Comparison of ENCODE assay signal across 1 cellular context in the genomic region with DNA sequence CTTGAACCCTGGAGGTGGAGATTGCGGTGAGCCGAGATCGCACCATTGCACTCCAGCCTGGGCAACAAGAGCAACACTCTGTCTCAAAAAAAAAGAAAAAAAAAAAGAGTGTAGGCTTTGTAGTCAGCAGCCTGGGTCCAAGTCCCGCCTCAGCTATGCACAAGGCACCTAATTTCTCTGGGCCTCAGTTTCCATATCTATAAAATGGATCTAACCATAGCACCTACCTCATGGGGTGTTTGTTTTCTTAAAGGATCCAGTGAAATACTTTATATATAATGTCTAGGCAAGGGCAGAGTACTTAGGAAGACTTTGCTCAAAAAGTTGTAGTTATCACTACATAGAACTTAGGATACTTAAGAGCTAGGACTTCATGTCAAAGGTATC.
TF ChIP-seq lines count a peak whose summit lies in the region.

No MANE protein-coding gene starts in this region.

TF ChIP-seq in IMR-90, 13 proteins besides CTCF, POLR2A, EP300 and RAD21:
- TF ChIP-seq, protein P1, sequence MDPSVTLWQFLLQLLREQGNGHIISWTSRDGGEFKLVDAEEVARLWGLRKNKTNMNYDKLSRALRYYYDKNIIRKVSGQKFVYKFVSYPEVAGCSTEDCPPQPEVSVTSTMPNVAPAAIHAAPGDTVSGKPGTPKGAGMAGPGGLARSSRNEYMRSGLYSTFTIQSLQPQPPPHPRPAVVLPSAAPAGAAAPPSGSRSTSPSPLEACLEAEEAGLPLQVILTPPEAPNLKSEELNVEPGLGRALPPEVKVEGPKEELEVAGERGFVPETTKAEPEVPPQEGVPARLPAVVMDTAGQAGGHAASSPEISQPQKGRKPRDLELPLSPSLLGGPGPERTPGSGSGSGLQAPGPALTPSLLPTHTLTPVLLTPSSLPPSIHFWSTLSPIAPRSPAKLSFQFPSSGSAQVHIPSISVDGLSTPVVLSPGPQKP (IDR thresholded peaks at IDR 0.05; ENCODE audit: borderline replicate concordance, low read depth, low read length), result no peak
- TF ChIP-seq RCOR1 (IDR thresholded peaks at IDR 0.05; ENCODE audit: insufficient replicate concordance, low read length), result no peak
- TF ChIP-seq, protein P2, sequence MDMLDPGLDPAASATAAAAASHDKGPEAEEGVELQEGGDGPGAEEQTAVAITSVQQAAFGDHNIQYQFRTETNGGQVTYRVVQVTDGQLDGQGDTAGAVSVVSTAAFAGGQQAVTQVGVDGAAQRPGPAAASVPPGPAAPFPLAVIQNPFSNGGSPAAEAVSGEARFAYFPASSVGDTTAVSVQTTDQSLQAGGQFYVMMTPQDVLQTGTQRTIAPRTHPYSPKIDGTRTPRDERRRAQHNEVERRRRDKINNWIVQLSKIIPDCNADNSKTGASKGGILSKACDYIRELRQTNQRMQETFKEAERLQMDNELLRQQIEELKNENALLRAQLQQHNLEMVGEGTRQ (IDR thresholded peaks at IDR 0.05; ENCODE audit: low read depth, low read length), result no peak
- no peak for TF ChIP-seq RFX5 (IDR thresholded peaks at IDR 0.05; ENCODE audit: low read depth, low read length)
- TF ChIP-seq CHD1 (IDR thresholded peaks at IDR 0.05; ENCODE audit: low read depth, low read length), result no peak
- TF ChIP-seq FOS (IDR thresholded peaks at IDR 0.05; ENCODE audit: low read depth, low read length), result no peak
- TF ChIP-seq MXI1 (IDR thresholded peaks at IDR 0.05; ENCODE audit: borderline replicate concordance, low read depth, low read length), result no peak
- TF ChIP-seq NFE2L2 (IDR thresholded peaks at IDR 0.05; ENCODE audit: low read depth, low read length), result no peak
- no peak for TF ChIP-seq CEBPB (IDR thresholded peaks at IDR 0.05; ENCODE audit: low read depth, low read length)
- no peak for TF ChIP-seq MAZ (IDR thresholded peaks at IDR 0.05; ENCODE audit: borderline replicate concordance, low read depth, low read length)
- TF ChIP-seq SMC3 (IDR thresholded peaks at IDR 0.05; ENCODE audit: low read depth, low read length), result no peak
- no peak for TF ChIP-seq MAFK (IDR thresholded peaks at IDR 0.05; ENCODE audit: low read depth, low read length)
- no peak for TF ChIP-seq BHLHE40 (IDR thresholded peaks at IDR 0.05; ENCODE audit: low read depth, low read length)
